In the genomic region with DNA sequence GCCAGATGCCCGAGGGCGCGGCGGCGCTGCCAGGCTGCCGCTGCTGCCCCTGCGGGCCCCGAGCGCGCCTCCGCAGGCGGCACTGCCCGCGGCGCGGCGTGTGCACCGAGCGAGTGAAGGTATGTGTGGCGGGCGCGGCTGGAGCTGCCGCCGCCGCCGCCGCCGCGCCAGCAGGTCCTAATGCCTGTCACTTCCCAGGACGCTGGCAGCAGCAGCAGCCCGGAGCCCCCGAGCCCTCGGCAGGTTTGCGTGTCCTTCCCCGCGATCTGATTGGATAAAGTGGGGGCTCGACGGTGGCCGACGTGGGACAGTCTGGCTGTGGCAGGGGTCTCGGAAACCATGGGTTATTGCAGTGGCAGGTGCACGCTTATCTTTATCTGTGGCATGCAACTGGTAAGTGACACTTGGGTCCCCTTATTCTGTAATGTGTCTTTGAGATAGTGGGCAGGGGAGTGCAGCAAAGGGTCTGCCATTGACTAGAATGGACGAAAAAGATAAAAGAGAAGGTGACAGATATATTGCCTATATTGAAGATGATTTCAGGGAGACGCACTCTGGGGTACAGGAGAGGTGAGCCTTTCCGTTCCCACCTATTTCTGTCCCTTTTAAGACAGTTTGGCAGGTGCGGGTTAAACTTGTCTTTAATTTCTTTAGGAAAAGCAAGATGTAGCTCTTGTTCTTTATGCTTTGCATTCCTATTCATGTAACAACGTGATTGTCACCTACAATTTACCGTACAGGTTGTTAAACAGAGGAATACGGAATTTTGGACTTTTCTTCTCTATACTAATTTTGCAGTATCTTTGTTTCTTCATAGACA, we compare ENCODE assay signal across 8 cellular contexts. TPM values are rescaled to one million over a fixed set of nuclear protein-coding genes. Genes with fewer than 3 reads are reported as not detected.
DNase-seq lines count a peak whose midpoint lies in the region; ATAC-seq and TF ChIP-seq lines count a peak whose summit lies in the region.

A gene (plus strand): TSS at position 4 of the 820 bp plus-strand sequence.

- TF ChIP-seq POLR2A in spleen (IDR thresholded peaks at IDR 0.05): no peak

- H3K27me3 ChIP-seq in mammary epithelial cell (ENCODE audit: insufficient read depth, low read length) (peaks cover 24% of the 10 kb centered on the region), kidney epithelial cell (ENCODE audit: control insufficient read depth, insufficient read depth, low read length) (peaks cover 6% of the 10 kb centered on the region), spleen (replicated peaks in 1 of 7) (peaks cover 0 to 73% (median 28%) of the 10 kb centered on the region in 7 donors)

- no peaks in the 10 kb centered on the region for H3K36me3 ChIP-seq in mammary epithelial cell (ENCODE audit: insufficient read depth, low read length)
- no peaks in the 10 kb centered on the region for H3K36me3 ChIP-seq in kidney epithelial cell (ENCODE audit: control insufficient read depth, insufficient read depth, low read length)
- no peaks in the 10 kb centered on the region for H3K36me3 ChIP-seq in spleen

- H3K79me2 ChIP-seq in mammary epithelial cell (ENCODE audit: insufficient read depth, low read length): no peaks in the 10 kb centered on the region

- peaks cover 30% of the 10 kb centered on the region for H3K27me3 Mint-ChIP-seq in activated naive CD4-positive, alpha-beta T cell treated with anti-CD3 and anti-CD28 coated beads, Interleukin-2, amount 10 ng/mL, durations not matched to agents 7 days and 5 days

- 4% methylated on average over 17 of the region's 49 CpGs for WGBS in mammary epithelial cell (ENCODE audit: low coverage, missing lambda C conversion rate)
- 1 to 7% (median 3%) methylated on average over 16 to 49 of the region's 49 CpGs for WGBS in spleen, 5 donors

- peak within 1 kb of the TSS; percentile 82 for H2AFZ ChIP-seq in mammary epithelial cell (ENCODE audit: low read depth, low read length)

- H3K4me1 Mint-ChIP-seq in activated naive CD4-positive, alpha-beta T cell treated with anti-CD3 and anti-CD28 coated beads, Interleukin-2, amount 10 ng/mL, durations not matched to agents 7 days and 5 days: peaks cover 16% of the 10 kb centered on the region

- H3K9ac ChIP-seq in mammary epithelial cell (ENCODE audit: insufficient read depth, low read length): no peak within 1 kb of the TSS

- no peak for DNase-seq in activated naive CD4-positive, alpha-beta T cell treated with anti-CD3 and anti-CD28 coated beads, Interleukin-2, amount 10 ng/mL, durations not matched to agents 7 days and 5 days
- no peak for DNase-seq in activated naive CD4-positive, alpha-beta T cell treated with anti-CD3 and anti-CD28 coated beads, Interleukin-2, amount 50 U/mL, for 16 hours
- DNase-seq in NCI-H446 treated with DMSO at 0.1 percent for 48 hours (lab: John Stamatoyannopoulos, UW): peak; percentile 20
- peak; percentile 2 for DNase-seq in mammary epithelial cell
- DNase-seq in kidney epithelial cell (ENCODE audit: low read depth): no peak
- peak; percentile 71 for DNase-seq in spleen
- no peak for DNase-seq in activated CD4-positive, CD25-positive, alpha-beta regulatory T cell treated with anti-CD3 and anti-CD28 coated beads, Interleukin-2, amount 50 U/mL, for 72 hours

- TF ChIP-seq CTCF in mammary epithelial cell (conservative IDR thresholded peaks at IDR 0.05 in 1 of 2, IDR thresholded peaks at IDR 0.05 in 1 of 2; ENCODE audit: extremely low read depth in 1 of 2, insufficient read depth in 1 of 2, low read depth in 1 of 2, low read length in 2 of 2): no peak
- TF ChIP-seq CTCF in kidney epithelial cell (IDR thresholded peaks at IDR 0.05; ENCODE audit: insufficient read depth, low read length, poor library complexity, severe bottlenecking): no peak
- no peak for TF ChIP-seq CTCF in spleen (IDR thresholded peaks at IDR 0.05 in 8 of 11, conservative IDR thresholded peaks at IDR 0.05 in 3 of 11)

- ATAC-seq in HG02885 (IDR thresholded peaks at IDR 0.05; ENCODE audit: poor library complexity, unreplicated experiment): peak; percentile 30

- no peaks in the 10 kb centered on the region for H4K20me1 ChIP-seq in mammary epithelial cell (ENCODE audit: insufficient read depth, low read length)

- H3K4me3 Mint-ChIP-seq in activated naive CD4-positive, alpha-beta T cell treated with anti-CD3 and anti-CD28 coated beads, Interleukin-2, amount 10 ng/mL, durations not matched to agents 7 days and 5 days: peak within 1 kb of the TSS; percentile 42

- H3K9me3 Mint-ChIP-seq in activated naive CD4-positive, alpha-beta T cell treated with anti-CD3 and anti-CD28 coated beads, Interleukin-2, amount 10 ng/mL, durations not matched to agents 7 days and 5 days: no peaks in the 10 kb centered on the region

- intact Hi-C loops in mammary epithelial cell (cut with micrococcal nuclease) (loop anchor here (2.0 to 10.0 kb wide), 2 partner anchors 25 to 81 kb away; no protein-coding TSS in a partner anchor), spleen (cut with DNase I; ENCODE audit: low total_unique reads) (no loop called here)

- no TSS peak for BruUV-seq in mammary epithelial cell (replicated peaks; lab: Mats Ljungman, UMichigan)

- in situ Hi-C loops in mammary epithelial cell (cut with MboI; ENCODE audit: low sequenced_read_pairs in 2 of 2): loop anchor here in 1 of 2 donors (5.0 to 10.0 kb wide), 2 partner anchors 163 to 991 kb away; no protein-coding TSS in a partner anchor

- peak within 1 kb of the TSS; percentile 46 to 51 (median 49) for H3K4me3 ChIP-seq in mammary epithelial cell (replicated peaks in 1 of 3; ENCODE audit: insufficient read depth in 1 of 3, low read depth in 2 of 3, low read length in 3 of 3)
- H3K4me3 ChIP-seq in kidney epithelial cell (ENCODE audit: low read depth, low read length): peak within 1 kb of the TSS; percentile 53
- H3K4me3 ChIP-seq in spleen: peak within 1 kb of the TSS; percentile 36 to 72 (median 52)

- H3K9me3 ChIP-seq in mammary epithelial cell (replicated peaks; ENCODE audit: insufficient read depth, low read length): no peaks in the 10 kb centered on the region
- H3K9me3 ChIP-seq in spleen: no peaks in the 10 kb centered on the region

- H3K4me1 ChIP-seq in mammary epithelial cell (ENCODE audit: insufficient read depth, low read length): peaks cover 13% of the 10 kb centered on the region
- peaks cover 7 to 21% (median 16%) of the 10 kb centered on the region in 6 donors for H3K4me1 ChIP-seq in spleen

- dilution Hi-C loops in mammary epithelial cell (cut with HindIII; ENCODE audit: low sequenced_read_pairs): no loop called here

- H3K27ac Mint-ChIP-seq in activated naive CD4-positive, alpha-beta T cell treated with anti-CD3 and anti-CD28 coated beads, Interleukin-2, amount 10 ng/mL, durations not matched to agents 7 days and 5 days: no peak within 1 kb of the TSS

- H3K4me2 ChIP-seq in mammary epithelial cell (ENCODE audit: insufficient read depth, low read depth, low read length): peak within 1 kb of the TSS; percentile 96

- CTCF ChIA-PET in activated naive CD4-positive, alpha-beta T cell treated with anti-CD3 and anti-CD28 coated beads, Interleukin-2, amount 10 ng/mL, durations not matched to agents 7 days and 5 days (lab: Charles Lee): no interaction called here
- CTCF ChIA-PET in mammary epithelial cell (lab: Charles Lee; ENCODE audit: low non-redundant PET): no interaction called here

- H3K27ac ChIP-seq in mammary epithelial cell (ENCODE audit: insufficient read depth, low read depth, low read length) (no peak within 1 kb of the TSS), spleen (no peak within 1 kb of the TSS)

- no peaks in the 10 kb centered on the region for H3K36me3 Mint-ChIP-seq in activated naive CD4-positive, alpha-beta T cell treated with anti-CD3 and anti-CD28 coated beads, Interleukin-2, amount 10 ng/mL, durations not matched to agents 7 days and 5 days

RNA-seq across cellular contexts. Expression of the gene that starts here (rescaled TPM):
- under 1 TPM in 1 of 2 donors, not detected in 1; 0.17 TPM for total RNA-seq in mammary epithelial cell
- polyA plus RNA-seq in mammary epithelial cell: not detected
- not detected for polyA minus RNA-seq in mammary epithelial cell
- total RNA-seq in kidney epithelial cell: 0.55 TPM in 1 of 2 replicates, not detected in the other
- under 1 TPM in 3 of 7 donors, not detected in 4; 0.19 to 0.51 (median 0.23) TPM for total RNA-seq in spleen
- polyA plus RNA-seq in spleen: under 1 TPM; 0.13 to 0.17 (median 0.14) TPM

Comparison
In these comparisons a context has a peak if more than half of its experiments do, and no peak if none do; other contexts are left out.
1. Peak in DNase-seq, H3K4me3 ChIP-seq and H3K4me2 ChIP-seq in mammary epithelial cell; RNA of the gene not detected or under 1 TPM.
2. Peak in DNase-seq and H3K4me3 ChIP-seq in spleen; RNA of the gene not detected or under 1 TPM.